8 cellular contexts compared by ENCODE assay signal in the genomic region with DNA sequence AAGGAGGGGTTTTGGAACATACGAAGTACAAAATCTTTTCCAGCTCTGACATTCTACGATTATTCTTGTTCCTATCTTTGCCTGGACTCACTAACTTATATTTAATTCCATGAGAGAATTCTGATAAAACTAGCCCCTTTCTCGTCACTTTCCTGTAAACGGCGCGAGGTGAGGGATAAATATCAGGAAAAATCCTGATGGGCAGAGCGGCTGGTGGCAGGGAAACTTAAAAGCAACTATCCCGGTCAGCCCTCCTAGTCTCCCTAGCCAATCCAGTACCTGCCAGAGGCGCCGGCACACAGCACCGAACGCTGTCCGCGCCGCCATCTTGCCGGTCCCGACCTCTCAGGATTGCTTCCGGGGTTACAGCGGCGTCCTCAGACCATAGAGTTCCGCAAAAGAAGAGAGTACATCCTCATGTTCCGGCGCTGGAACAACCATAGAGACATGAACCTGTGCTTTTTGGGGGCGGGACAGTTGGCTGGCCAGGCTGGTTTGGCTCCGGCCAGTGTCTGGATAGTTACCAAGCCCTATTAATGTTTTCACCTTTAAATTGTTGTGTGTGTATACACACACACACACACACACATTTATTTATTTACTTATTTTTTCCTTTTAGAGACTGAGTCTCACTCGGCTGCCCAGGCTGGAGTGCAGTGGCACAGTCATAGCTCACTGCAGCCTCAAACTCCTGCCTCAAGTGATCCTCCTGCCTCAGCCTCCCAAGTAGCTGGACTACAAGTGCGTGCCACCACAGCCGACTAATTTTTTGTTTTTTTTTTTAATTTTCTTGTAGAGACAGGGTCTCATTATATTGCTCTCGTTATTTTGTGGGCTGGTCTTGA. TPM values are rescaled to one million over a fixed set of nuclear protein-coding genes. Genes with fewer than 3 reads are reported as not detected.
DNase-seq lines count a peak whose midpoint lies in the region; TF ChIP-seq lines count a peak whose summit lies in the region.

A gene (minus strand): TSS at position 339 of the 845 bp plus-strand sequence. CDS start 12 bp downstream, at position 327.

- no peaks in the 10 kb centered on the region for H3K9me3 ChIP-seq in SK-N-MC (ENCODE audit: low read depth, low read length)

- H3K4me1 Mint-ChIP-seq in HFFc6 (ENCODE audit: low read depth): peaks cover 23% of the 10 kb centered on the region
- H3K4me1 Mint-ChIP-seq in activated naive CD4-positive, alpha-beta T cell treated with anti-CD3 and anti-CD28 coated beads, Interleukin-2, amount 10 ng/mL, durations not matched to agents 7 days and 5 days: peaks cover 28% of the 10 kb centered on the region

- DNase-seq in GM04503 (ENCODE audit: low read depth) (peak; percentile 70), HFFc6 (peak; percentile 95), NB4 (ENCODE audit: low read depth) (peak; percentile 97), SK-N-MC (ENCODE audit: low read depth, low spot score) (peak; percentile 89), germinal center (ENCODE audit: low spot score) (peak; percentile 93), non-pigmented ciliary epithelial cell (ENCODE audit: low read depth) (peak; percentile 79), superior temporal gyrus (ENCODE audit: extremely low spot score) (peak; percentile 97)
- peak; percentile 95 for DNase-seq in activated naive CD4-positive, alpha-beta T cell treated with anti-CD3 and anti-CD28 coated beads, Interleukin-2, amount 10 ng/mL, durations not matched to agents 7 days and 5 days

- peak within 1 kb of the TSS; percentile 86 for H3K27ac ChIP-seq in SK-N-MC

- TF ChIP-seq CTCF in HFFc6 (IDR thresholded peaks at IDR 0.05) (no peak), NB4 (IDR thresholded peaks at IDR 0.05; ENCODE audit: low read depth, low read length) (no peak)

- peak within 1 kb of the TSS; percentile 95 for H3K27ac Mint-ChIP-seq in HFFc6
- H3K27ac Mint-ChIP-seq in activated naive CD4-positive, alpha-beta T cell treated with anti-CD3 and anti-CD28 coated beads, Interleukin-2, amount 10 ng/mL, durations not matched to agents 7 days and 5 days: peak within 1 kb of the TSS; percentile 95

- CTCF ChIA-PET in activated naive CD4-positive, alpha-beta T cell treated with anti-CD3 and anti-CD28 coated beads, Interleukin-2, amount 10 ng/mL, durations not matched to agents 7 days and 5 days (lab: Charles Lee): interaction anchor here (0.9 to 5.7 kb wide), 4 partner anchors 10 to 432 kb away, joined by 3 to 48 read pairs (median 4); a partner anchor contains a TSS

- H3K9ac ChIP-seq in SK-N-MC (ENCODE audit: insufficient read length): peak within 1 kb of the TSS; percentile 99

- TF ChIP-seq POLR2A in NB4 (IDR thresholded peaks at IDR 0.05; ENCODE audit: extremely low read depth, insufficient read length): peak; percentile 69

- H3K36me3 Mint-ChIP-seq in HFFc6 (ENCODE audit: low read depth): peaks cover 8% of the 10 kb centered on the region
- peaks cover 12% of the 10 kb centered on the region for H3K36me3 Mint-ChIP-seq in activated naive CD4-positive, alpha-beta T cell treated with anti-CD3 and anti-CD28 coated beads, Interleukin-2, amount 10 ng/mL, durations not matched to agents 7 days and 5 days

- H3K9me3 Mint-ChIP-seq in HFFc6: no peaks in the 10 kb centered on the region
- no peaks in the 10 kb centered on the region for H3K9me3 Mint-ChIP-seq in activated naive CD4-positive, alpha-beta T cell treated with anti-CD3 and anti-CD28 coated beads, Interleukin-2, amount 10 ng/mL, durations not matched to agents 7 days and 5 days

- peaks cover 15% of the 10 kb centered on the region for H3K36me3 ChIP-seq in SK-N-MC (ENCODE audit: insufficient read depth, low read length)

- H3K4me3 Mint-ChIP-seq in HFFc6: peak within 1 kb of the TSS; percentile 98
- H3K4me3 Mint-ChIP-seq in activated naive CD4-positive, alpha-beta T cell treated with anti-CD3 and anti-CD28 coated beads, Interleukin-2, amount 10 ng/mL, durations not matched to agents 7 days and 5 days: peak within 1 kb of the TSS; percentile 99

- peaks cover 5% of the 10 kb centered on the region for H3K27me3 Mint-ChIP-seq in HFFc6 (ENCODE audit: insufficient read depth)
- no peaks in the 10 kb centered on the region for H3K27me3 Mint-ChIP-seq in activated naive CD4-positive, alpha-beta T cell treated with anti-CD3 and anti-CD28 coated beads, Interleukin-2, amount 10 ng/mL, durations not matched to agents 7 days and 5 days

- H3K4me3 ChIP-seq in NB4 (ENCODE audit: low read depth, low read length) (peak within 1 kb of the TSS; percentile 97), SK-N-MC (peak within 1 kb of the TSS; percentile 98)

RNA-seq across cellular contexts. Expression of the gene that starts here (rescaled TPM):
- 10 to 100 TPM; 40.9 to 49.3 (median 43.8) TPM for total RNA-seq in HFFc6 (2021; fragmentation: NEBNext Ultra II Directional; extraction: Animal tissue kit (Norgen Biotek cat#: 25700))

Comparison
In these comparisons a context has a peak if more than half of its experiments do, and no peak if none do; other contexts are left out.
1. Peak in every context shown above with its lines: DNase-seq, H3K4me3 ChIP-seq and H3K27ac ChIP-seq.